8 cellular contexts compared by ENCODE assay signal in genomic region chr3:87082806-87083440, GRCh38.
A peak's percentile ranks its signal among the peaks of the same experiment; 100 is the strongest.
DNase-seq lines count a peak whose midpoint lies in the region; ATAC-seq and TF ChIP-seq lines count a peak whose summit lies in the region.

No MANE protein-coding gene starts in this region.

- TF ChIP-seq CTCF in DND-41 (IDR thresholded peaks at IDR 0.05; ENCODE audit: borderline replicate concordance, extremely low read depth, low read length, poor library complexity, severe bottlenecking) (peak; percentile 53), fibroblast of the aortic adventitia (IDR thresholded peaks at IDR 0.05; ENCODE audit: insufficient read depth, low read length) (peak; percentile 73)

- no peaks in the 10 kb centered on the region for H3K27me3 ChIP-seq in DND-41 (ENCODE audit: insufficient read depth, low read length, poor library complexity)
- no peaks in the 10 kb centered on the region for H3K27me3 ChIP-seq in effector memory CD4-positive, alpha-beta T cell (replicated peaks; ENCODE audit: control insufficient read depth, insufficient read depth, low read length, poor library complexity, severe bottlenecking)

- H3K79me2 ChIP-seq in DND-41 (ENCODE audit: insufficient read depth, low read length): no peaks in the 10 kb centered on the region

- H3K36me3 ChIP-seq in DND-41 (ENCODE audit: insufficient read depth, low read length): no peaks in the 10 kb centered on the region
- H3K36me3 ChIP-seq in effector memory CD4-positive, alpha-beta T cell (ENCODE audit: control insufficient read depth, insufficient read depth, low read length): no peaks in the 10 kb centered on the region

- DNase-seq in DND-41 (no peak), KG1 (lab: John Stamatoyannopoulos, UW) (peak; percentile 6), SK-MEL-5 (ENCODE audit: low read depth, low spot score) (peak; percentile 79), fibroblast of the aortic adventitia (ENCODE audit: low read depth) (peak; percentile 85), pons (ENCODE audit: low spot score) (peak; percentile 90)
- DNase-seq in effector memory CD4-positive, alpha-beta T cell: no peak

- ATAC-seq in DND-41 (ENCODE audit: insufficient read depth, low read depth): peak; percentile 68; the same call in 2 of the 3 replicates
- ATAC-seq in GM21390 (IDR thresholded peaks at IDR 0.05; ENCODE audit: unreplicated experiment): peak; percentile 79
- ATAC-seq in GM21526 (IDR thresholded peaks at IDR 0.05; ENCODE audit: low FRiP score, unreplicated experiment): no peak

- H3K4me3 ChIP-seq in DND-41 (ENCODE audit: low read depth in 1 of 2, low read length in 2 of 2) (no peak overlapping the region), fibroblast of the aortic adventitia (ENCODE audit: low read depth, low read length) (no peak overlapping the region)
- no peak overlapping the region for H3K4me3 ChIP-seq in effector memory CD4-positive, alpha-beta T cell (ENCODE audit: insufficient read depth, low read depth, low read length, poor library complexity, severe bottlenecking)

- no peak overlapping the region for H2AFZ ChIP-seq in DND-41 (ENCODE audit: low read depth, low read length)

- no peaks in the 10 kb centered on the region for H3K4me1 ChIP-seq in DND-41 (ENCODE audit: insufficient read depth, low read length)
- H3K4me1 ChIP-seq in effector memory CD4-positive, alpha-beta T cell (ENCODE audit: control insufficient read depth, insufficient read depth, low read length, poor library complexity, severe bottlenecking): no peaks in the 10 kb centered on the region

- H3K27ac ChIP-seq in DND-41 (ENCODE audit: low read length): no peak overlapping the region
- no peak overlapping the region for H3K27ac ChIP-seq in effector memory CD4-positive, alpha-beta T cell (ENCODE audit: insufficient read depth, low read length, poor library complexity, severe bottlenecking)

- H4K20me1 ChIP-seq in DND-41 (ENCODE audit: insufficient read depth, low read length): no peaks in the 10 kb centered on the region

- H3K9ac ChIP-seq in DND-41 (ENCODE audit: low read depth, low read length): no peak overlapping the region

- H3K9me3 ChIP-seq in DND-41 (ENCODE audit: insufficient read depth, low read length, severe bottlenecking): no peaks in the 10 kb centered on the region
- H3K9me3 ChIP-seq in effector memory CD4-positive, alpha-beta T cell (ENCODE audit: control insufficient read depth, low read length): no peaks in the 10 kb centered on the region

- in situ Hi-C loops in SK-MEL-5 (cut with HindIII; ENCODE audit: low pct_unique_long_range_greater_than_20kb, low sequenced_read_pairs): no loop called here

- no peak overlapping the region for H3K4me2 ChIP-seq in DND-41 (ENCODE audit: insufficient read depth, low read length)

Comparison
In these comparisons a context has a peak if more than half of its experiments do, and no peak if none do; other contexts are left out.
1. DNase-seq: peak in KG1 (single experiment), SK-MEL-5 (single experiment), fibroblast of the aortic adventitia (single experiment) and pons (single experiment); none in DND-41 (single experiment) and effector memory CD4-positive, alpha-beta T cell (0 of 3).